ENCODE assay signal across 9 cellular contexts in the genomic region with DNA sequence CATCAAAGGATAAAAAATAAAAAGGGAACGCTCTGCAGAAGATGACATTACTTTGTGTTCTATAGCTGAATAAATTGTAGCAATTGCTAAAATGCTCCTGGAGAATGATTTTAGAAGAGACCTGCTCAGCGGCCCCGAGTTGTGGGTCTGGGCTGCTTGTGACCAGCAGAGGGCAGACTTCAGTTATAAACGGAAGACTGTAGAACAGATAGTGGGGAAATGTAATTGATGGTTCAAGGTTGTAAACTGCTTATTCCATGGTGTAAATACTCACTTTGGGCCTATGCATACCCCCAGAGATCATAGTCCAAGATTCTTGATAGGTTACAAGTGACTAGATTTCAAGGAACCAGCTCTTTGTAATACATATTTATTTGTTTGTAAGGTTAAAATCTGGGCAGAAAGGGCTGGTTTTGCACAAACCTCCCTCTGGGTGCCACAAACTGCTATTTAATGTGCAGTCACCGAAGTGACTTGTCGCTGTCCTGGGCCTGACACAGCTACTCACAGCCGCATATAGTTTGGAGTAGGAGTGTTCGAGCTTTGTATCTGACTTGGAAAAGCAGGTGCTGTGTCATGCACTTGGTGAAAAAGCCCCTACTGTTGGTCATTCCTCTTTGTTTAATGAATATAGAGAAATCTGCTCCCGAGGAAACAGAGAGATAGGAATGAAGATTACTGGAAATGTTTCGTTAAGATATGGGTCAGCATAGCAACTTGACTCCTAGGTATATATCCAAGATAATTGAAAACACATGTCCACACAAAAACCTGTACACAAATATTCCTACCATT. TPM values are rescaled to one million over a fixed set of nuclear protein-coding genes. Genes with fewer than 3 reads are reported as not detected.
DNase-seq lines count a peak whose midpoint lies in the region; ATAC-seq and TF ChIP-seq lines count a peak whose summit lies in the region.
"Had no signal": no experiment of that assay in that cellular context is flagged by ENCODE, and none has a peak within 500 bp of the region (broad histone marks: within the 10 kb centered on the region; RNA-seq: fewer than 3 reads in every experiment).

No MANE protein-coding gene starts in this region.

- in situ Hi-C loops in Caki2 (cut with HindIII; ENCODE audit: low pct_unique_long_range_greater_than_20kb, low sequenced_read_pairs) = no loop called here
- in situ Hi-C loops in Panc1 (cut with HindIII; ENCODE audit: low pct_unique_long_range_greater_than_20kb, low sequenced_read_pairs) = no loop called here

- intact Hi-C loops in Panc1 (cut with micrococcal nuclease; ENCODE audit: unreplicated experiment) = loop anchor here (1.0 kb wide), 1 partner anchor 234 kb away; no protein-coding TSS in a partner anchor

- BruUV-seq in Panc1 (replicated peaks; lab: Mats Ljungman, UMichigan) = no TSS peak

- no peak overlapping the region for H3K4me3 ChIP-seq in Jurkat, Clone E6-1 (ENCODE audit: low read length)
- no peak overlapping the region for H3K4me3 ChIP-seq in Panc1 (ENCODE audit: low read depth in 2 of 2, low read length in 2 of 2)
- no peak overlapping the region for H3K4me3 ChIP-seq in neutrophil (ENCODE audit: low read depth in 1 of 2, low read length in 1 of 2)
- no peak overlapping the region for H3K4me3 ChIP-seq in thoracic aorta

- CTCF ChIA-PET in Panc1 (lab: Charles Lee) = interaction anchor here (1.3 kb wide), 1 partner anchor 234 kb away, joined by 4 read pairs; no protein-coding TSS in a partner anchor

- H3K27ac ChIP-seq in Panc1 (ENCODE audit: low read length) (no peak overlapping the region), neutrophil (no peak overlapping the region), thoracic aorta (no peak overlapping the region)

- DNase-seq in Caki2 (ENCODE audit: low read depth) (peak; percentile 37), Panc1 (ENCODE audit: low read depth, low spot score) (peak; percentile 43), fibroblast of peridontal ligament (ENCODE audit: extremely low read depth) (peak; percentile 83), thoracic aorta (ENCODE audit: low spot score) (no peak)
- DNase-seq in Jurkat, Clone E6-1 (ENCODE audit: low read depth, low spot score) = peak; percentile 47
- DNase-seq in activated T-cell treated with anti-CD3 and anti-CD28 coated beads, Interleukin-2, amount 50 U/mL, for 4 hours = peak; percentile 61

- H3K9me3 ChIP-seq in Panc1 (ENCODE audit: control insufficient read depth, insufficient read depth, low read depth, low read length) (no peaks in the 10 kb centered on the region), neutrophil (no peaks in the 10 kb centered on the region), thoracic aorta (no peaks in the 10 kb centered on the region)

- H3K36me3 Mint-ChIP-seq in activated T-cell treated with anti-CD3 and anti-CD28 coated beads, Interleukin-2, amount 50 U/mL, for 4 hours (ENCODE audit: insufficient read depth) = no peaks in the 10 kb centered on the region
- H3K36me3 Mint-ChIP-seq: activated naive CD4-positive, alpha-beta T cell treated with anti-CD3 and anti-CD28 coated beads, Interleukin-2, amount 50 U/mL, for 24 hours had no signal

- peak; percentile 94 for TF ChIP-seq CTCF in Panc1 (IDR thresholded peaks at IDR 0.05)
- TF ChIP-seq CTCF in neutrophil (IDR thresholded peaks at IDR 0.05) = peak; percentile 75
- TF ChIP-seq CTCF in thoracic aorta (IDR thresholded peaks at IDR 0.05) = peak; percentile 81

- no peaks in the 10 kb centered on the region for H3K9me3 Mint-ChIP-seq in activated T-cell treated with anti-CD3 and anti-CD28 coated beads, Interleukin-2, amount 50 U/mL, for 4 hours
- H3K9me3 Mint-ChIP-seq: activated naive CD4-positive, alpha-beta T cell treated with anti-CD3 and anti-CD28 coated beads, Interleukin-2, amount 50 U/mL, for 24 hours had no signal

- POLR2A ChIA-PET in Panc1 (lab: Charles Lee) = no interaction called here

- peaks cover 7% of the 10 kb centered on the region for H3K27me3 Mint-ChIP-seq in activated T-cell treated with anti-CD3 and anti-CD28 coated beads, Interleukin-2, amount 50 U/mL, for 4 hours (ENCODE audit: low read depth)

- H3K4me1 Mint-ChIP-seq in activated T-cell treated with anti-CD3 and anti-CD28 coated beads, Interleukin-2, amount 50 U/mL, for 4 hours (ENCODE audit: low read depth) = peaks cover 18% of the 10 kb centered on the region

- H3K36me3 ChIP-seq in Panc1 (ENCODE audit: control insufficient read depth, insufficient read depth, low read length) (no peaks in the 10 kb centered on the region), neutrophil (no peaks in the 10 kb centered on the region), thoracic aorta (no peaks in the 10 kb centered on the region)

- ATAC-seq in GM21367 (IDR thresholded peaks at IDR 0.05; ENCODE audit: unreplicated experiment) (peak; percentile 35), Panc1 (peak; percentile 78), thoracic aorta (ENCODE audit: insufficient number of reproducible peaks, low FRiP score, low read depth) (peak; percentile 54)
- peak; percentile 63 to 70 for ATAC-seq in activated T-cell treated with anti-CD3 and anti-CD28 coated beads, Interleukin-2, amount 50 U/mL, for 4 hours

- no peak overlapping the region for H3K4me3 Mint-ChIP-seq in activated T-cell treated with anti-CD3 and anti-CD28 coated beads, Interleukin-2, amount 50 U/mL, for 4 hours
- H3K4me3 Mint-ChIP-seq: activated naive CD4-positive, alpha-beta T cell treated with anti-CD3 and anti-CD28 coated beads, Interleukin-2, amount 50 U/mL, for 24 hours had no signal

- H3K27me3 ChIP-seq in Panc1 (ENCODE audit: control insufficient read depth, insufficient read depth, low read length) (no peaks in the 10 kb centered on the region), neutrophil (no peaks in the 10 kb centered on the region), thoracic aorta (replicated peaks; ENCODE audit: insufficient read depth) (no peaks in the 10 kb centered on the region)

- peaks cover 14% of the 10 kb centered on the region for H3K4me1 ChIP-seq in Panc1 (ENCODE audit: control insufficient read depth, insufficient read depth, low read length)
- H3K4me1 ChIP-seq in neutrophil (ENCODE audit: control insufficient read depth in 1 of 2, insufficient read depth in 1 of 2, low read depth in 1 of 2, low read length in 1 of 2) = peaks cover 10 to 13% of the 10 kb centered on the region in 2 experiments
- H3K4me1 ChIP-seq in thoracic aorta (ENCODE audit: control insufficient read depth in 1 of 2, low read depth in 2 of 2) = peaks cover 14 to 42% of the 10 kb centered on the region in 2 donors

RNA-seq across cellular contexts. Expression of gene NDUFB4, which starts 34.7 kb away (rescaled TPM):
- 143 and 183 TPM in 2 replicates for total RNA-seq in Caki2 (2014; rRNA removed; shearing (Covaris generic); ENCODE audit: low replicate concordance)
- polyA plus RNA-seq in Jurkat, Clone E6-1 (2012; ENCODE audit: insufficient read depth, insufficient read length) = 938 TPM
- total RNA-seq in Panc1 (2021; ENCODE audit: unreplicated experiment) (208 TPM), thoracic aorta (10 to 100 TPM; 23.5 to 62.3 TPM)
- polyA plus RNA-seq in Panc1 (2012; ENCODE audit: insufficient read length) = 749 TPM
- total RNA-seq in activated T-cell treated with anti-CD3 and anti-CD28 coated beads, Interleukin-2, amount 50 U/mL, for 4 hours = 100 to 1,000 TPM in 2 of 3 donors, 10 to 100 TPM in 1; 93.2 to 108 (median 104) TPM
